Comparison of ENCODE assay signal across 16 cellular contexts in genomic region chr5:176750144-176750543, GRCh38.
DNase-seq lines count a peak whose midpoint lies in the region; ATAC-seq and TF ChIP-seq lines count a peak whose summit lies in the region.
"Had no signal": no experiment of that assay in that cellular context is flagged by ENCODE, and none has a peak within 500 bp of the region (broad histone marks: within the 10 kb centered on the region; RNA-seq: fewer than 3 reads in every experiment).

No MANE protein-coding gene starts in this region.

- no peak for TF ChIP-seq EP300 in esophagus muscularis mucosa (IDR thresholded peaks at IDR 0.05)

- WGBS in esophagus muscularis mucosa: 80% methylated on average over 10 of the region's 10 CpGs
- WGBS in spleen, 5 donors: 81 to 85% (median 82%) methylated on average over 10 of the region's 10 CpGs

- intact Hi-C loops in Right ventricle myocardium superior (cut with DNase I) (no loop called here), esophagus muscularis mucosa (cut with DNase I) (no loop called here), spleen (cut with DNase I; ENCODE audit: low total_unique reads) (no loop called here)
- intact Hi-C loops in CD4-positive, alpha-beta T cell (cut with DNase I, micrococcal nuclease): no loop called here

- peaks cover 0 to 7% of the 10 kb centered on the region in 2 donors for H3K27me3 ChIP-seq in right atrium auricular region
- H3K27me3 ChIP-seq in esophagus muscularis mucosa: peaks cover 0 to 62% (median 7%) of the 10 kb centered on the region in 4 donors
- H3K27me3 ChIP-seq in spleen (replicated peaks in 1 of 7): peaks cover 3 to 70% (median 43%) of the 10 kb centered on the region in 7 donors
- peaks cover 51% of the 10 kb centered on the region for H3K27me3 ChIP-seq in CD4-positive, alpha-beta T cell (ENCODE audit: control insufficient read depth, insufficient read depth, low read length)

- H3K4me1 Mint-ChIP-seq in CD4-positive, alpha-beta T cell (ENCODE audit: low read depth): peaks cover 12% of the 10 kb centered on the region
- H3K4me1 Mint-ChIP-seq in natural killer cell treated with Interleukin-12 subunit alpha and Interleukin-12 subunit beta and Interleukin-15 and Interleukin-18, amount 100 ng/mL, for 72 hours (ENCODE audit: low read depth in 2 of 2): peaks cover 12 to 13% of the 10 kb centered on the region in 2 donors

- no peak overlapping the region for H3K27ac Mint-ChIP-seq in CD4-positive, alpha-beta T cell
- H3K27ac Mint-ChIP-seq in natural killer cell treated with Interleukin-12 subunit alpha and Interleukin-12 subunit beta and Interleukin-15 and Interleukin-18, amount 100 ng/mL, for 72 hours: no peak overlapping the region
- H3K27ac Mint-ChIP-seq: B cell; CD4-positive, alpha-beta memory T cell; HFFc6 had no signal

- H3K4me3 ChIP-seq in right atrium auricular region (no peak overlapping the region), esophagus muscularis mucosa (no peak overlapping the region), spleen (no peak overlapping the region)

- TF ChIP-seq POLR2A in esophagus muscularis mucosa (IDR thresholded peaks at IDR 0.05; ENCODE audit: low read depth): no peak
- TF ChIP-seq POLR2A in spleen (IDR thresholded peaks at IDR 0.05): no peak

- POLR2A ChIA-PET in CD4-positive, alpha-beta T cell (lab: Charles Lee): no interaction called here

- DNase-seq in right atrium auricular region (ENCODE audit: low spot score) (peak; percentile 36), Right ventricle myocardium superior (no peak), esophagus muscularis mucosa (ENCODE audit: extremely low spot score) (peak; percentile 37), spleen (peak; percentile 22)
- no peak for DNase-seq in CD4-positive, alpha-beta T cell
- no peak for DNase-seq in stimulated activated naive CD4-positive, alpha-beta T cell (lab: John Stamatoyannopoulos, UW)
- DNase-seq in natural killer cell treated with Interleukin-12 subunit alpha and Interleukin-12 subunit beta and Interleukin-15 and Interleukin-18, amount 100 ng/mL, for 72 hours (ENCODE audit: low spot score): no peak
- DNase-seq: C1 segment of cervical spinal cord; CD4-positive, alpha-beta memory T cell; COR-L47; DMS153; DND-41; GDM1; HCEC 1CT; HFFc6 had no signal

- TF ChIP-seq CTCF in right atrium auricular region (IDR thresholded peaks at IDR 0.05) (no peak), esophagus muscularis mucosa (IDR thresholded peaks at IDR 0.05) (no peak), spleen (IDR thresholded peaks at IDR 0.05 in 8 of 11, conservative IDR thresholded peaks at IDR 0.05 in 3 of 11) (no peak)
- TF ChIP-seq CTCF in CD4-positive, alpha-beta T cell (IDR thresholded peaks at IDR 0.05): no peak

- H3K9me3 Mint-ChIP-seq in CD4-positive, alpha-beta T cell: no peaks in the 10 kb centered on the region
- H3K9me3 Mint-ChIP-seq in natural killer cell treated with Interleukin-12 subunit alpha and Interleukin-12 subunit beta and Interleukin-15 and Interleukin-18, amount 100 ng/mL, for 72 hours: no peaks in the 10 kb centered on the region

- no peak overlapping the region for H3K27ac ChIP-seq in right atrium auricular region
- no peak overlapping the region for H3K27ac ChIP-seq in esophagus muscularis mucosa (replicated peaks in 1 of 4)
- no peak overlapping the region for H3K27ac ChIP-seq in spleen
- H3K27ac ChIP-seq in CD4-positive, alpha-beta T cell (ENCODE audit: low read depth, low read length): no peak overlapping the region

- no peak overlapping the region for H3K4me3 Mint-ChIP-seq in CD4-positive, alpha-beta T cell
- H3K4me3 Mint-ChIP-seq in natural killer cell treated with Interleukin-12 subunit alpha and Interleukin-12 subunit beta and Interleukin-15 and Interleukin-18, amount 100 ng/mL, for 72 hours: no peak overlapping the region
- H3K4me3 Mint-ChIP-seq: B cell; CD4-positive, alpha-beta memory T cell; HFFc6 had no signal

- CTCF ChIA-PET in CD4-positive, alpha-beta T cell (lab: Charles Lee): no interaction called here

- no peaks in the 10 kb centered on the region for H3K36me3 Mint-ChIP-seq in CD4-positive, alpha-beta T cell (ENCODE audit: low read depth)
- H3K36me3 Mint-ChIP-seq in natural killer cell treated with Interleukin-12 subunit alpha and Interleukin-12 subunit beta and Interleukin-15 and Interleukin-18, amount 100 ng/mL, for 72 hours: peaks cover 5% of the 10 kb centered on the region
- H3K36me3 Mint-ChIP-seq: CD4-positive, alpha-beta memory T cell had no signal

- H3K9me3 ChIP-seq in right atrium auricular region: no peaks in the 10 kb centered on the region
- H3K9me3 ChIP-seq in esophagus muscularis mucosa: peaks cover 0 to 4% (median 0%) of the 10 kb centered on the region in 4 donors
- peaks cover 0 to 4% (median 0%) of the 10 kb centered on the region in 8 donors for H3K9me3 ChIP-seq in spleen
- H3K9me3 ChIP-seq in CD4-positive, alpha-beta T cell (ENCODE audit: control insufficient read depth, low read length): no peaks in the 10 kb centered on the region

- no peak for ATAC-seq in Right ventricle myocardium superior (ENCODE audit: poor library complexity)
- no peak for ATAC-seq in CD4-positive, alpha-beta T cell (ENCODE audit: poor library complexity)
- ATAC-seq in natural killer cell treated with Interleukin-12 subunit alpha and Interleukin-12 subunit beta and Interleukin-15 and Interleukin-18, amount 100 ng/mL, for 72 hours: no peak

- H3K27me3 Mint-ChIP-seq in CD4-positive, alpha-beta T cell: peaks cover 72% of the 10 kb centered on the region
- H3K27me3 Mint-ChIP-seq in natural killer cell treated with Interleukin-12 subunit alpha and Interleukin-12 subunit beta and Interleukin-15 and Interleukin-18, amount 100 ng/mL, for 72 hours: peaks cover 24 to 38% of the 10 kb centered on the region in 2 donors

- H3K36me3 ChIP-seq in right atrium auricular region: no peaks in the 10 kb centered on the region
- H3K36me3 ChIP-seq in esophagus muscularis mucosa: no peaks in the 10 kb centered on the region
- no peaks in the 10 kb centered on the region for H3K36me3 ChIP-seq in spleen

- H3K4me1 ChIP-seq in right atrium auricular region (no peaks in the 10 kb centered on the region), esophagus muscularis mucosa (no peaks in the 10 kb centered on the region), spleen (peaks cover 0 to 13% (median 5%) of the 10 kb centered on the region in 6 donors)

Comparison
In these comparisons a context has a peak if more than half of its experiments do, and no peak if none do; other contexts are left out.
1. DNase-seq: peak in right atrium auricular region (single experiment), esophagus muscularis mucosa (single experiment) and spleen (single experiment); none in Right ventricle myocardium superior (single experiment), CD4-positive, alpha-beta T cell (0 of 10), stimulated activated naive CD4-positive, alpha-beta T cell (0 of 6) and natural killer cell treated with Interleukin-12 subunit alpha and Interleukin-12 subunit beta and Interleukin-15 and Interleukin-18, amount 100 ng/mL, for 72 hours (single experiment).